Comparison of ENCODE assay signal across 20 cellular contexts in the genomic region with DNA sequence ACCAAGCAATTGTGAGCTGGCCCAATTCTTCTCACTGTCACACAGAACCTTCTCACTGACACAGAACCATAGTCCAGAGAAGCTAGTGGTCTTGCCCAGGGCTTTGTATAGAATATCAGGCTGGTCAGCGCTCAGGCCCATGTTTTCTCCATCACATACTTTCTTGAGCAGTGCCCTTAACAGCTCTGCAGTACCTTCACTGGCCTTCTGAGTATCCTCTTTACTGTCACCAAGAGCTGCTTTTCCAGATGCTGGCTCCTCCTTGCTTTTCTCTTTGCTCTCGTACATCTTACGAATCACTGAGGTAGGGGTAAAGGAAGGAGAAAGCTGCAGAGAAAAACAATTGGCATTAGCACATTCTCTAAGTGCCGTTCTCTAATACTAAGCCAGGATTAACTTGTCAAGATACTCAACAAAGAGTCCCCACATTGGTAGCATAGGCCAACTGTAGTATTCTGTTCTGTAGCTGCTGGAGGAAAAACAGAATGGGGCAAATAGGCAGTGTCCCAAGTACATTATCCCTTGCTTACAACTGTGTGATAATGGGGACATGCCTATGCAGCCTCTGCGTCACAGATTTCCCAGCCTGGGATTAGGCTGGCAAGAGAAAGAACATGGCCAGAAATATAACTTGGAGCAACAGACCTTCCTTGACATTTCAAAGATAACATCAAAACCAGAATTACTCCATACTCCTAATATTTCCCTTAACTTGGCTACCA. TPM values are rescaled to one million over a fixed set of nuclear protein-coding genes. Genes with fewer than 3 reads are reported as not detected.
DNase-seq lines count a peak whose midpoint lies in the region; ATAC-seq and TF ChIP-seq lines count a peak whose summit lies in the region.
"Had no signal": no experiment of that assay in that cellular context is flagged by ENCODE, and none has a peak within 500 bp of the region (broad histone marks: within the 10 kb centered on the region; RNA-seq: fewer than 3 reads in every experiment).

No MANE protein-coding gene starts in this region.

- no peak overlapping the region for H3K4me3 Mint-ChIP-seq in activated naive CD8-positive, alpha-beta T cell treated with anti-CD3 and anti-CD28 coated beads for 36 hours
- H3K4me3 Mint-ChIP-seq in activated naive CD8-positive, alpha-beta T cell treated with anti-CD3 and anti-CD28 coated beads, Interleukin-2, amount 50 U/mL, for 24 hours, result no peak overlapping the region
- no peak overlapping the region for H3K4me3 Mint-ChIP-seq in endodermal cell
- H3K4me3 Mint-ChIP-seq: activated CD4-positive, alpha-beta T cell treated with anti-CD3 and anti-CD28 coated beads, Interleukin-2, amount 10 ng/mL, durations not matched to agents 24 days and 14 days; stimulated activated memory B cell treated with anti-CD40 and anti-IgM and Interleukin-4, amounts not matched to agents 10 μg/mL and 1 μg/mL and 100 μg/mL, for 72 hours had no signal

- no peaks in the 10 kb centered on the region for H3K79me2 ChIP-seq in mesendoderm (ENCODE audit: control insufficient read depth, insufficient read depth, low read length)

- no peak overlapping the region for H4K5ac ChIP-seq in mesendoderm (ENCODE audit: low read length)

- H3K36me3 ChIP-seq in endodermal cell (ENCODE audit: control insufficient read depth, insufficient read depth, low read length) (peaks cover 91% of the 10 kb centered on the region), mesendoderm (ENCODE audit: control insufficient read depth, insufficient read depth, low read length) (peaks cover 15% of the 10 kb centered on the region), stomach (peaks cover 63 to 100% (median 97%) of the 10 kb centered on the region in 4 donors), mucosa of descending colon (ENCODE audit: low read depth) (no peaks in the 10 kb centered on the region)

- H3K27ac ChIP-seq in endodermal cell (ENCODE audit: low read depth, low read length) (no peak overlapping the region), mesendoderm (ENCODE audit: low read depth, low read length) (no peak overlapping the region), stomach (peak overlapping the region in 3 of 5 donors; percentile 22 to 77 (median 45))
- H3K27ac ChIP-seq: body of pancreas, C4-2B, GM23248 had no signal

- H3K4me1 Mint-ChIP-seq in activated naive CD8-positive, alpha-beta T cell treated with anti-CD3 and anti-CD28 coated beads for 36 hours, result no peaks in the 10 kb centered on the region
- H3K4me1 Mint-ChIP-seq in activated naive CD8-positive, alpha-beta T cell treated with anti-CD3 and anti-CD28 coated beads, Interleukin-2, amount 50 U/mL, for 24 hours, result no peaks in the 10 kb centered on the region
- peaks cover 10% of the 10 kb centered on the region for H3K4me1 Mint-ChIP-seq in endodermal cell
- H3K4me1 Mint-ChIP-seq: stimulated activated memory B cell treated with anti-CD40 and anti-IgM and Interleukin-4, amounts not matched to agents 10 μg/mL and 1 μg/mL and 100 μg/mL, for 72 hours had no signal

- H3K79me1 ChIP-seq in mesendoderm (ENCODE audit: low read length), result no peaks in the 10 kb centered on the region

- H2BK5ac ChIP-seq in mesendoderm (ENCODE audit: low read length), result no peak overlapping the region

- ATAC-seq in activated naive CD8-positive, alpha-beta T cell treated with anti-CD3 and anti-CD28 coated beads, Interleukin-2, amount 50 U/mL, for 24 hours, result no peak
- ATAC-seq in mucosa of descending colon (no peak), GM21786 (IDR thresholded peaks at IDR 0.05; ENCODE audit: unreplicated experiment) (no peak)
- ATAC-seq: body of pancreas; sciatic nerve; stimulated activated memory B cell treated with anti-CD40 and anti-IgM and Interleukin-4, amounts not matched to agents 10 μg/mL and 1 μg/mL and 100 μg/mL, for 72 hours had no signal

- H3K27me3 Mint-ChIP-seq in activated naive CD8-positive, alpha-beta T cell treated with anti-CD3 and anti-CD28 coated beads for 36 hours, result no peaks in the 10 kb centered on the region
- no peaks in the 10 kb centered on the region for H3K27me3 Mint-ChIP-seq in activated naive CD8-positive, alpha-beta T cell treated with anti-CD3 and anti-CD28 coated beads, Interleukin-2, amount 50 U/mL, for 24 hours
- no peaks in the 10 kb centered on the region for H3K27me3 Mint-ChIP-seq in endodermal cell (ENCODE audit: insufficient read depth)
- H3K27me3 Mint-ChIP-seq: activated CD4-positive, alpha-beta T cell treated with anti-CD3 and anti-CD28 coated beads, Interleukin-2, amount 10 ng/mL, durations not matched to agents 24 days and 14 days; stimulated activated memory B cell treated with anti-CD40 and anti-IgM and Interleukin-4, amounts not matched to agents 10 μg/mL and 1 μg/mL and 100 μg/mL, for 72 hours had no signal

- no peak overlapping the region for H2BK120ac ChIP-seq in mesendoderm (ENCODE audit: low read depth, low read length)

- H3K9me3 Mint-ChIP-seq in activated naive CD8-positive, alpha-beta T cell treated with anti-CD3 and anti-CD28 coated beads for 36 hours, result no peaks in the 10 kb centered on the region
- no peaks in the 10 kb centered on the region for H3K9me3 Mint-ChIP-seq in activated naive CD8-positive, alpha-beta T cell treated with anti-CD3 and anti-CD28 coated beads, Interleukin-2, amount 50 U/mL, for 24 hours
- H3K9me3 Mint-ChIP-seq in endodermal cell, result no peaks in the 10 kb centered on the region
- H3K9me3 Mint-ChIP-seq: activated CD4-positive, alpha-beta T cell treated with anti-CD3 and anti-CD28 coated beads, Interleukin-2, amount 10 ng/mL, durations not matched to agents 24 days and 14 days; stimulated activated memory B cell treated with anti-CD40 and anti-IgM and Interleukin-4, amounts not matched to agents 10 μg/mL and 1 μg/mL and 100 μg/mL, for 72 hours had no signal

- H3K9me3 ChIP-seq in endodermal cell (ENCODE audit: control insufficient read depth, low read length) (no peaks in the 10 kb centered on the region), stomach (no peaks in the 10 kb centered on the region), mucosa of descending colon (no peaks in the 10 kb centered on the region)
- H3K9me3 ChIP-seq: body of pancreas had no signal

- H3K56ac ChIP-seq in mesendoderm (ENCODE audit: low read length), result no peak overlapping the region

- H3K23ac ChIP-seq in mesendoderm (ENCODE audit: low read length), result no peak overlapping the region

- H3K27ac Mint-ChIP-seq in activated naive CD8-positive, alpha-beta T cell treated with anti-CD3 and anti-CD28 coated beads for 36 hours, result peak overlapping the region; percentile 46
- no peak overlapping the region for H3K27ac Mint-ChIP-seq in activated naive CD8-positive, alpha-beta T cell treated with anti-CD3 and anti-CD28 coated beads, Interleukin-2, amount 50 U/mL, for 24 hours
- H3K27ac Mint-ChIP-seq in endodermal cell, result peak overlapping the region; percentile 27
- H3K27ac Mint-ChIP-seq: activated CD4-positive, alpha-beta T cell treated with anti-CD3 and anti-CD28 coated beads, Interleukin-2, amount 10 ng/mL, durations not matched to agents 24 days and 14 days; stimulated activated memory B cell treated with anti-CD40 and anti-IgM and Interleukin-4, amounts not matched to agents 10 μg/mL and 1 μg/mL and 100 μg/mL, for 72 hours had no signal

- no peak overlapping the region for H3K18ac ChIP-seq in mesendoderm (ENCODE audit: low read length)

- no peak overlapping the region for H2BK15ac ChIP-seq in mesendoderm (replicated peaks; ENCODE audit: low read depth)

- H3K4me1 ChIP-seq in endodermal cell (ENCODE audit: control insufficient read depth, insufficient read depth, low read length) (peaks cover 5% of the 10 kb centered on the region), mesendoderm (ENCODE audit: control insufficient read depth, low read depth, low read length) (no peaks in the 10 kb centered on the region), stomach (no peaks in the 10 kb centered on the region), mucosa of descending colon (ENCODE audit: low read depth) (no peaks in the 10 kb centered on the region)
- H3K4me1 ChIP-seq: body of pancreas had no signal

- peak; percentile 22 for TF ChIP-seq CTCF in endodermal cell (conservative IDR thresholded peaks at IDR 0.05)
- TF ChIP-seq CTCF in stomach (IDR thresholded peaks at IDR 0.05), result no peak
- TF ChIP-seq CTCF in mucosa of descending colon (IDR thresholded peaks at IDR 0.05), result no peak

- H3K27me3 ChIP-seq in endodermal cell (ENCODE audit: control insufficient read depth, insufficient read depth, low read length, poor library complexity, severe bottlenecking), result no peaks in the 10 kb centered on the region
- H3K27me3 ChIP-seq in mesendoderm (ENCODE audit: insufficient read depth, low read length, poor library complexity), result no peaks in the 10 kb centered on the region
- H3K27me3 ChIP-seq in stomach, result no peaks in the 10 kb centered on the region
- H3K27me3 ChIP-seq: body of pancreas had no signal

- H4K8ac ChIP-seq in mesendoderm (ENCODE audit: low read depth, low read length), result no peak overlapping the region

- H3K4me2 ChIP-seq in mesendoderm (ENCODE audit: low read length), result no peak overlapping the region

- H3K9ac ChIP-seq in endodermal cell (ENCODE audit: extremely low read depth, low read length, poor library complexity, severe bottlenecking) (no peak overlapping the region), mesendoderm (ENCODE audit: low read length) (no peak overlapping the region)
- H3K9ac ChIP-seq: GM23248 had no signal

- 74 to 100% methylated on average over 3 to 5 of the region's 5 CpGs for WGBS in endodermal cell (ENCODE audit: insufficient coverage in 1 of 2, insufficient read length in 1 of 2), 2 experiments
- no CpG with 5 or more reads among the region's 5 CpGs for WGBS in mesendoderm (ENCODE audit: extremely low coverage, insufficient coverage, low lambda C conversion rate)
- 83 to 94% (median 88%) methylated on average over 5 of the region's 5 CpGs for WGBS in stomach, 5 donors

- no peak for DNase-seq in activated naive CD8-positive, alpha-beta T cell treated with anti-CD3 and anti-CD28 coated beads for 36 hours
- DNase-seq in activated naive CD8-positive, alpha-beta T cell treated with anti-CD3 and anti-CD28 coated beads, Interleukin-2, amount 50 U/mL, for 24 hours, result no peak
- peak; percentile 53 for DNase-seq in endodermal cell
- DNase-seq in mesendoderm, result peak; percentile 22
- DNase-seq in stomach, result no peak
- DNase-seq in COLO668 (lab: John Stamatoyannopoulos, UW; ENCODE audit: unreplicated experiment), result no peak
- no peak for DNase-seq in mucosa of descending colon
- DNase-seq: activated CD4-positive, alpha-beta T cell treated with anti-CD3 and anti-CD28 coated beads, Interleukin-2, amount 10 ng/mL, durations not matched to agents 24 days and 14 days; activated naive CD4-positive, alpha-beta T cell treated with Interleukin-2 at 50 U/mL for 16 hours; body of pancreas; GM23248; NCI-H1436 treated with DMSO at 0.1 percent for 48 hours; NCI-H524 treated with DMSO at 0.1 percent for 48 hours; OCI-M1; SIG-M5 had no signal

- no peak overlapping the region for H3K4ac ChIP-seq in mesendoderm (ENCODE audit: low read depth, low read length)

- TF ChIP-seq POLR2A in stomach (IDR thresholded peaks at IDR 0.05), result no peak

- peak; percentile 67 for TF ChIP-seq EP300 in stomach (IDR thresholded peaks at IDR 0.05)

- H3K4me3 ChIP-seq in endodermal cell (ENCODE audit: low read length), result no peak overlapping the region
- H3K4me3 ChIP-seq in mesendoderm (ENCODE audit: low read length), result no peak overlapping the region
- H3K4me3 ChIP-seq in stomach, result no peak overlapping the region
- H3K4me3 ChIP-seq in mucosa of descending colon, result no peak overlapping the region
- H3K4me3 ChIP-seq: body of pancreas, coronary artery, GM23248 had no signal

- peaks cover 18% of the 10 kb centered on the region for H3K36me3 Mint-ChIP-seq in activated naive CD8-positive, alpha-beta T cell treated with anti-CD3 and anti-CD28 coated beads for 36 hours
- peaks cover 70% of the 10 kb centered on the region for H3K36me3 Mint-ChIP-seq in activated naive CD8-positive, alpha-beta T cell treated with anti-CD3 and anti-CD28 coated beads, Interleukin-2, amount 50 U/mL, for 24 hours (ENCODE audit: low read depth)
- H3K36me3 Mint-ChIP-seq in endodermal cell (ENCODE audit: low read depth), result peaks cover 75% of the 10 kb centered on the region

- no peak overlapping the region for H2AK5ac ChIP-seq in mesendoderm (ENCODE audit: low read length)

- intact Hi-C loops in stomach (cut with DNase I; ENCODE audit: low total_unique reads) (no loop called here), mucosa of descending colon (cut with DNase I, micrococcal nuclease) (no loop called here)

RNA-seq across cellular contexts. Expression of gene DRG1, which starts 43.5 kb away (rescaled TPM):
- 100 to 1,000 TPM in 1 of 2 experiments, 10 to 100 TPM in 1; 95.8 to 103 TPM for total RNA-seq in activated naive CD8-positive, alpha-beta T cell treated with anti-CD3 and anti-CD28 coated beads for 36 hours
- 10 to 100 TPM; 79.9 to 93.5 TPM for total RNA-seq in endodermal cell
- 79.6 TPM for polyA plus RNA-seq in endodermal cell (2013, experiment 1 of 2)
- polyA plus RNA-seq in endodermal cell (2013, experiment 2 of 2), result 64.9 TPM
- 102 TPM for polyA plus RNA-seq in mesendoderm (2013, experiment 1 of 2)
- polyA plus RNA-seq in mesendoderm (2013, experiment 2 of 2), result 102 TPM
- total RNA-seq in stomach, result 10 to 100 TPM in 4 of 5 donors, 1 to 10 TPM in 1; 9.4 to 62.2 (median 35.0) TPM
- polyA plus RNA-seq in stomach, result 10 to 100 TPM; 43.9 to 51.2 (median 46.2) TPM
- total RNA-seq in mucosa of descending colon, result 10 to 100 TPM; 39.1 to 50.7 (median 40.5) TPM

RNA-seq across cellular contexts. Expression of gene EIF4ENIF1, which starts 46.7 kb away (rescaled TPM):
- total RNA-seq in activated naive CD8-positive, alpha-beta T cell treated with anti-CD3 and anti-CD28 coated beads for 36 hours, result 10 to 100 TPM; 31.3 to 38.8 TPM
- total RNA-seq in endodermal cell (10 to 100 TPM; 34.5 to 37.1 TPM), stomach (10 to 100 TPM in 4 of 5 donors, 1 to 10 TPM in 1; 7.8 to 32.6 (median 19.3) TPM), mucosa of descending colon (10 to 100 TPM; 25.0 to 42.0 (median 33.9) TPM)
- polyA plus RNA-seq in endodermal cell (2013, experiment 1 of 2), result 32.2 TPM
- 28.6 TPM for polyA plus RNA-seq in endodermal cell (2013, experiment 2 of 2)
- polyA plus RNA-seq in mesendoderm (2013, experiment 1 of 2), result 13.6 TPM
- 13.2 TPM for polyA plus RNA-seq in mesendoderm (2013, experiment 2 of 2)
- 10 to 100 TPM in 1 of 3 donors, 1 to 10 TPM in 2; 8.0 to 10.2 (median 8.1) TPM for polyA plus RNA-seq in stomach

RNA-seq across cellular contexts. Expression of gene SFI1, which starts 53.4 kb away (rescaled TPM):
- total RNA-seq in activated naive CD8-positive, alpha-beta T cell treated with anti-CD3 and anti-CD28 coated beads for 36 hours, result 100 to 1,000 TPM; 110 to 122 TPM
- 10 to 100 TPM; 42.0 to 52.6 TPM for total RNA-seq in endodermal cell
- 38.4 TPM for polyA plus RNA-seq in endodermal cell (2013, experiment 1 of 2)
- 32.9 TPM for polyA plus RNA-seq in endodermal cell (2013, experiment 2 of 2)
- 5.1 TPM for polyA plus RNA-seq in mesendoderm (2013, experiment 1 of 2)
- 4.9 TPM for polyA plus RNA-seq in mesendoderm (2013, experiment 2 of 2)
- total RNA-seq in stomach, result 100 to 1,000 TPM in 1 of 5 donors, 10 to 100 TPM in 4; 28.4 to 194 (median 42.6) TPM
- polyA plus RNA-seq in stomach, result 10 to 100 TPM; 11.3 to 23.7 (median 15.1) TPM
- total RNA-seq in mucosa of descending colon, result 10 to 100 TPM; 34.4 to 52.6 (median 49.5) TPM

Comparison
In these comparisons a context has a peak if more than half of its experiments do, and no peak if none do; other contexts are left out.
1. DNase-seq: peak in endodermal cell (single experiment) and mesendoderm (single experiment); none in activated naive CD8-positive, alpha-beta T cell treated with anti-CD3 and anti-CD28 coated beads for 36 hours (single experiment), activated naive CD8-positive, alpha-beta T cell treated with anti-CD3 and anti-CD28 coated beads, Interleukin-2, amount 50 U/mL, for 24 hours (single experiment), stomach (single experiment), COLO668 (single experiment) and mucosa of descending colon (0 of 3).
2. H3K27ac ChIP-seq: peak in stomach (3 of 5); none in endodermal cell (single experiment) and mesendoderm (single experiment).